Comparison of ENCODE assay signal across 1 cellular context in the genomic region with DNA sequence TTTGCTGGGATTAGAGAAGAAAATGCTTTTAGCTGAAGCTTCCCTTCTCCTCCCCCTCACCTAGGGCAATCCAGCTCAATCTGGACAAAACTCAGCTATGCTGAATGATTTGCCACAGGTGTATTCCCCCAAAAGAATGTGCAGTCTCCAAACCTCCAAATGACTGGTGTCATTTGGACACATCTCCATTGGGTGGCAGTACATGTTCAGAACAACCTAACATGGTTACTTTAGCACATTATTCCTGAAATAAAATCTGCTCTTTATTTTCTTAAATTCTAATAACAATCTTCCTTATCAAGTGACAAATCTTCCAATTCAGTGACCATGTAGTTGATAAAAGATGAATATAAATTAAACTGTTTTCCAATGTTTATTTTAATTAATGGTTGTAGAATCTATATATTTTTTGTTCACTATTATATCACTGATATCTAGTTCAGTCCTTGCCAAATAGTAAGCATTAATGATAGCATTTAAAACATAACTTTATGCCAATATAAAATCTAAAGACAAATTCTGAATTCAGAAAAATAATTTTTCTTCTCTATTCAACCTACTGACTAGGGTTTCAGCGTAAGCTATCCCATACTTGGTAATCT.
TF ChIP-seq lines count a peak whose summit lies in the region.

No MANE protein-coding gene starts in this region.

TF ChIP-seq in H1, 55 proteins besides CTCF, POLR2A, EP300 and RAD21 (continued from another document):
- TF ChIP-seq, protein P1, sequence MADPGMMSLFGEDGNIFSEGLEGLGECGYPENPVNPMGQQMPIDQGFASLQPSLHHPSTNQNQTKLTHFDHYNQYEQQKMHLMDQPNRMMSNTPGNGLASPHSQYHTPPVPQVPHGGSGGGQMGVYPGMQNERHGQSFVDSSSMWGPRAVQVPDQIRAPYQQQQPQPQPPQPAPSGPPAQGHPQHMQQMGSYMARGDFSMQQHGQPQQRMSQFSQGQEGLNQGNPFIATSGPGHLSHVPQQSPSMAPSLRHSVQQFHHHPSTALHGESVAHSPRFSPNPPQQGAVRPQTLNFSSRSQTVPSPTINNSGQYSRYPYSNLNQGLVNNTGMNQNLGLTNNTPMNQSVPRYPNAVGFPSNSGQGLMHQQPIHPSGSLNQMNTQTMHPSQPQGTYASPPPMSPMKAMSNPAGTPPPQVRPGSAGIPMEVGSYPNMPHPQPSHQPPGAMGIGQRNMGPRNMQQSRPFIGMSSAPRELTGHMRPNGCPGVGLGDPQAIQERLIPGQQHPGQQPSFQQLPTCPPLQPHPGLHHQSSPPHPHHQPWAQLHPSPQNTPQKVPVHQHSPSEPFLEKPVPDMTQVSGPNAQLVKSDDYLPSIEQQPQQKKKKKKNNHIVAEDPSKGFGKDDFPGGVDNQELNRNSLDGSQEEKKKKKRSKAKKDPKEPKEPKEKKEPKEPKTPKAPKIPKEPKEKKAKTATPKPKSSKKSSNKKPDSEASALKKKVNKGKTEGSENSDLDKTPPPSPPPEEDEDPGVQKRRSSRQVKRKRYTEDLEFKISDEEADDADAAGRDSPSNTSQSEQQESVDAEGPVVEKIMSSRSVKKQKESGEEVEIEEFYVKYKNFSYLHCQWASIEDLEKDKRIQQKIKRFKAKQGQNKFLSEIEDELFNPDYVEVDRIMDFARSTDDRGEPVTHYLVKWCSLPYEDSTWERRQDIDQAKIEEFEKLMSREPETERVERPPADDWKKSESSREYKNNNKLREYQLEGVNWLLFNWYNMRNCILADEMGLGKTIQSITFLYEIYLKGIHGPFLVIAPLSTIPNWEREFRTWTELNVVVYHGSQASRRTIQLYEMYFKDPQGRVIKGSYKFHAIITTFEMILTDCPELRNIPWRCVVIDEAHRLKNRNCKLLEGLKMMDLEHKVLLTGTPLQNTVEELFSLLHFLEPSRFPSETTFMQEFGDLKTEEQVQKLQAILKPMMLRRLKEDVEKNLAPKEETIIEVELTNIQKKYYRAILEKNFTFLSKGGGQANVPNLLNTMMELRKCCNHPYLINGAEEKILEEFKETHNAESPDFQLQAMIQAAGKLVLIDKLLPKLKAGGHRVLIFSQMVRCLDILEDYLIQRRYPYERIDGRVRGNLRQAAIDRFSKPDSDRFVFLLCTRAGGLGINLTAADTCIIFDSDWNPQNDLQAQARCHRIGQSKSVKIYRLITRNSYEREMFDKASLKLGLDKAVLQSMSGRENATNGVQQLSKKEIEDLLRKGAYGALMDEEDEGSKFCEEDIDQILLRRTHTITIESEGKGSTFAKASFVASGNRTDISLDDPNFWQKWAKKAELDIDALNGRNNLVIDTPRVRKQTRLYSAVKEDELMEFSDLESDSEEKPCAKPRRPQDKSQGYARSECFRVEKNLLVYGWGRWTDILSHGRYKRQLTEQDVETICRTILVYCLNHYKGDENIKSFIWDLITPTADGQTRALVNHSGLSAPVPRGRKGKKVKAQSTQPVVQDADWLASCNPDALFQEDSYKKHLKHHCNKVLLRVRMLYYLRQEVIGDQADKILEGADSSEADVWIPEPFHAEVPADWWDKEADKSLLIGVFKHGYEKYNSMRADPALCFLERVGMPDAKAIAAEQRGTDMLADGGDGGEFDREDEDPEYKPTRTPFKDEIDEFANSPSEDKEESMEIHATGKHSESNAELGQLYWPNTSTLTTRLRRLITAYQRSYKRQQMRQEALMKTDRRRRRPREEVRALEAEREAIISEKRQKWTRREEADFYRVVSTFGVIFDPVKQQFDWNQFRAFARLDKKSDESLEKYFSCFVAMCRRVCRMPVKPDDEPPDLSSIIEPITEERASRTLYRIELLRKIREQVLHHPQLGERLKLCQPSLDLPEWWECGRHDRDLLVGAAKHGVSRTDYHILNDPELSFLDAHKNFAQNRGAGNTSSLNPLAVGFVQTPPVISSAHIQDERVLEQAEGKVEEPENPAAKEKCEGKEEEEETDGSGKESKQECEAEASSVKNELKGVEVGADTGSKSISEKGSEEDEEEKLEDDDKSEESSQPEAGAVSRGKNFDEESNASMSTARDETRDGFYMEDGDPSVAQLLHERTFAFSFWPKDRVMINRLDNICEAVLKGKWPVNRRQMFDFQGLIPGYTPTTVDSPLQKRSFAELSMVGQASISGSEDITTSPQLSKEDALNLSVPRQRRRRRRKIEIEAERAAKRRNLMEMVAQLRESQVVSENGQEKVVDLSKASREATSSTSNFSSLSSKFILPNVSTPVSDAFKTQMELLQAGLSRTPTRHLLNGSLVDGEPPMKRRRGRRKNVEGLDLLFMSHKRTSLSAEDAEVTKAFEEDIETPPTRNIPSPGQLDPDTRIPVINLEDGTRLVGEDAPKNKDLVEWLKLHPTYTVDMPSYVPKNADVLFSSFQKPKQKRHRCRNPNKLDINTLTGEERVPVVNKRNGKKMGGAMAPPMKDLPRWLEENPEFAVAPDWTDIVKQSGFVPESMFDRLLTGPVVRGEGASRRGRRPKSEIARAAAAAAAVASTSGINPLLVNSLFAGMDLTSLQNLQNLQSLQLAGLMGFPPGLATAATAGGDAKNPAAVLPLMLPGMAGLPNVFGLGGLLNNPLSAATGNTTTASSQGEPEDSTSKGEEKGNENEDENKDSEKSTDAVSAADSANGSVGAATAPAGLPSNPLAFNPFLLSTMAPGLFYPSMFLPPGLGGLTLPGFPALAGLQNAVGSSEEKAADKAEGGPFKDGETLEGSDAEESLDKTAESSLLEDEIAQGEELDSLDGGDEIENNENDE (IDR thresholded peaks at IDR 0.05; ENCODE audit: insufficient replicate concordance, low read length), result no peak
- TF ChIP-seq EZH2 (IDR thresholded peaks at IDR 0.05; ENCODE audit: low read depth, low read length, severe bottlenecking) (no peak), KDM5A (IDR thresholded peaks at IDR 0.05; ENCODE audit: low read length) (no peak), SRF (IDR thresholded peaks at IDR 0.05; ENCODE audit: low read depth, low read length) (no peak), JUN (IDR thresholded peaks at IDR 0.05; ENCODE audit: low read depth, low read length) (no peak), EGR1 (IDR thresholded peaks at IDR 0.05; ENCODE audit: borderline replicate concordance, low read depth, low read length) (no peak), BRCA1 (IDR thresholded peaks at IDR 0.05; ENCODE audit: low read depth, low read length) (no peak), CBX5 (IDR thresholded peaks at IDR 0.05; ENCODE audit: low read depth, low read length) (no peak), SIX5 (IDR thresholded peaks at IDR 0.05; ENCODE audit: low read depth, low read length) (no peak), NRF1 (IDR thresholded peaks at IDR 0.05; ENCODE audit: low read depth, low read length) (no peak), CBX8 (IDR thresholded peaks at IDR 0.05; ENCODE audit: borderline replicate concordance, low read depth, low read length) (no peak), TCF12 (IDR thresholded peaks at IDR 0.05; ENCODE audit: low read depth, low read length) (no peak), SP4 (IDR thresholded peaks at IDR 0.05; ENCODE audit: low read length) (no peak), RXRA (IDR thresholded peaks at IDR 0.05; ENCODE audit: insufficient read depth, low read depth, low read length) (no peak)
